In genomic region chr5:134113908-134114875, GRCh38 we compare ENCODE assay signal across 8 cellular contexts. TPM values are rescaled to one million over a fixed set of nuclear protein-coding genes. Genes with fewer than 3 reads are reported as not detected.
DNase-seq lines count a peak whose midpoint lies in the region; ATAC-seq and TF ChIP-seq lines count a peak whose summit lies in the region.

Gene TCF7 (plus strand): TSS chr5:134114681. CDS start chr5:134114907, 226 bp downstream.

- TF ChIP-seq CTCF in neutrophil (IDR thresholded peaks at IDR 0.05) = no peak
- TF ChIP-seq CTCF in type B pancreatic cell (conservative IDR thresholded peaks at IDR 0.05) = no peak

- peak; percentile 69 for ATAC-seq in GM21717 (IDR thresholded peaks at IDR 0.05; ENCODE audit: unreplicated experiment)

- H3K27me3 Mint-ChIP-seq in IgD-negative memory B cell (peaks cover 7% of the 10 kb centered on the region), type B pancreatic cell (peaks cover 39% of the 10 kb centered on the region)
- peaks cover 29% of the 10 kb centered on the region for H3K27me3 Mint-ChIP-seq in activated naive CD4-positive, alpha-beta T cell treated with anti-CD3 and anti-CD28 coated beads, Interleukin-2, amount 10 ng/mL, durations not matched to agents 7 days and 5 days

- H3K9me3 ChIP-seq in neutrophil = no peaks in the 10 kb centered on the region

- peaks cover 10 to 17% of the 10 kb centered on the region in 2 experiments for H3K4me1 ChIP-seq in neutrophil (ENCODE audit: control insufficient read depth in 1 of 2, insufficient read depth in 1 of 2, low read depth in 1 of 2, low read length in 1 of 2)

- in situ Hi-C loops in SK-MEL-5 (cut with HindIII; ENCODE audit: low pct_unique_long_range_greater_than_20kb, low sequenced_read_pairs) = no loop called here

- CTCF ChIA-PET in activated naive CD4-positive, alpha-beta T cell treated with anti-CD3 and anti-CD28 coated beads, Interleukin-2, amount 10 ng/mL, durations not matched to agents 7 days and 5 days (lab: Charles Lee) = interaction anchor here (1.3 to 7.7 kb wide), 2 partner anchors 30 to 73 kb away, joined by 3 to 64 read pairs; no protein-coding TSS in a partner anchor

- DNase-seq in EL = peak; percentile 81
- peak; percentile 78 for DNase-seq in SK-MEL-5 (ENCODE audit: low read depth, low spot score)
- DNase-seq in activated naive CD4-positive, alpha-beta T cell treated with anti-CD3 and anti-CD28 coated beads, Interleukin-2, amount 10 ng/mL, durations not matched to agents 7 days and 5 days = peak; percentile 81
- peak; percentile 90 for DNase-seq in glomerular visceral epithelial cell (ENCODE audit: extremely low spot score)
- DNase-seq in type B pancreatic cell (ENCODE audit: extremely low spot score, unreplicated experiment) = peak; percentile 89

- no peak within 1 kb of the TSS for H3K27ac ChIP-seq in neutrophil

- H3K4me1 Mint-ChIP-seq in IgD-negative memory B cell (peaks cover 17 to 29% (median 27%) of the 10 kb centered on the region in 3 donors), type B pancreatic cell (ENCODE audit: unreplicated experiment) (no peaks in the 10 kb centered on the region)
- H3K4me1 Mint-ChIP-seq in activated naive CD4-positive, alpha-beta T cell treated with anti-CD3 and anti-CD28 coated beads, Interleukin-2, amount 10 ng/mL, durations not matched to agents 7 days and 5 days = peaks cover 69% of the 10 kb centered on the region

- H3K27me3 ChIP-seq in neutrophil = peaks cover 95% of the 10 kb centered on the region

- H3K4me3 Mint-ChIP-seq in IgD-negative memory B cell (peak within 1 kb of the TSS; percentile 91 to 97 (median 97)), type B pancreatic cell (peak within 1 kb of the TSS; percentile 90)
- H3K4me3 Mint-ChIP-seq in activated naive CD4-positive, alpha-beta T cell treated with anti-CD3 and anti-CD28 coated beads, Interleukin-2, amount 10 ng/mL, durations not matched to agents 7 days and 5 days = peak within 1 kb of the TSS; percentile 87

- no peaks in the 10 kb centered on the region for H3K36me3 ChIP-seq in neutrophil

- H3K4me3 ChIP-seq in neutrophil (ENCODE audit: low read depth in 1 of 2, low read length in 1 of 2) = peak within 1 kb of the TSS; percentile 67 to 96

- H3K36me3 Mint-ChIP-seq in IgD-negative memory B cell (no peaks in the 10 kb centered on the region), type B pancreatic cell (peaks cover 4% of the 10 kb centered on the region)
- peaks cover 44% of the 10 kb centered on the region for H3K36me3 Mint-ChIP-seq in activated naive CD4-positive, alpha-beta T cell treated with anti-CD3 and anti-CD28 coated beads, Interleukin-2, amount 10 ng/mL, durations not matched to agents 7 days and 5 days

- no peaks in the 10 kb centered on the region for H3K9me3 Mint-ChIP-seq in IgD-negative memory B cell
- H3K9me3 Mint-ChIP-seq in activated naive CD4-positive, alpha-beta T cell treated with anti-CD3 and anti-CD28 coated beads, Interleukin-2, amount 10 ng/mL, durations not matched to agents 7 days and 5 days = no peaks in the 10 kb centered on the region
- H3K9me3 Mint-ChIP-seq in type B pancreatic cell = no peaks in the 10 kb centered on the region

- H3K27ac Mint-ChIP-seq in IgD-negative memory B cell (peak within 1 kb of the TSS; percentile 96 to 98 (median 97)), type B pancreatic cell (no peak within 1 kb of the TSS)
- peak within 1 kb of the TSS; percentile 95 for H3K27ac Mint-ChIP-seq in activated naive CD4-positive, alpha-beta T cell treated with anti-CD3 and anti-CD28 coated beads, Interleukin-2, amount 10 ng/mL, durations not matched to agents 7 days and 5 days

RNA-seq across cellular contexts. Expression of gene TCF7, which starts in this region (rescaled TPM):
- 41.7 TPM for polyA plus RNA-seq in IgD-negative memory B cell
- 3.1 and 4.7 TPM in 2 replicates for total RNA-seq in SK-MEL-5 (2014; rRNA removed; shearing (Covaris generic))
- 21.5 and 25.9 TPM in 2 replicates for polyA plus RNA-seq in SK-MEL-5 (2015; cell fraction: cytosol; rRNA removed)
- 5.0 and 8.1 TPM in 2 replicates for polyA plus RNA-seq in SK-MEL-5 (2015; cell fraction: nucleus; rRNA removed)
- 6.2 and 11.7 TPM in 2 replicates for total RNA-seq in type B pancreatic cell (ENCODE audit: low replicate concordance)
